20 cellular contexts compared by ENCODE assay signal in the genomic region with DNA sequence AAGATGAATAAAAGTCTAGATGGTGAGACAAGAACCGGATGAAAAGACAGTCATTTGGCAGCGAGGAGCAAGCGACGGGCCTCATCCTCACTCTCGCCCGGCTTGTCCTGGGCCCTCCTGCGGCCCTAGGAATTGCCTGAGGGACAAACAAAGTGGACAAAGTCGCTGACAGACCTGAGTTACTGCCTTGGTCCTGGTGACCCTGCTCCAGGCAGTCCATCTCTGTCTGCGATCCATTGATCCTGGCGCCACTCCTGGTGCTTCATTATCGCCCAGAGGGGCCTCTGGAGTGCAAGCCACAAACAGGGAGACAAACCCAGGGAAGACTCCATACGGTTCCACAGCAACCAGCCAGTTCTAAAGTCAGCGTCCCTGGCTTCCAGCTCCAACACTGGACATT.
"Had no signal": no experiment of that assay in that cellular context is flagged by ENCODE, and none has a peak within 500 bp of the region (broad histone marks: within the 10 kb centered on the region; RNA-seq: fewer than 3 reads in every experiment).

No MANE protein-coding gene starts in this region.

- H3K36me3 ChIP-seq: heart left ventricle, right atrium auricular region, suprapubic skin, thyroid gland, upper lobe of left lung, uterus had no signal

- DNase-seq: cortex of kidney; dorsolateral prefrontal cortex; effector CD8-positive, alpha-beta T cell; heart left ventricle; hippocampal formation; kidney glomerular epithelial cell; mucosa of descending colon; natural killer cell; small intestine; stimulated activated CD4-positive, alpha-beta T cell treated with anti-CD3 and anti-CD28 coated beads, Interleukin-12 subunit alpha, Interleukin-12 subunit beta, amount 100 ng/mL, for 4 hours; stimulated activated naive CD4-positive, alpha-beta T cell treated with Interleukin-2 at 50 U/mL for 16 hours; thyroid gland; uterus had no signal

- ATAC-seq: esophagus mucosa, heart left ventricle, left lobe of liver, mucosa of descending colon, natural killer cell had no signal

- FAIRE-seq: endometrium, frontal cortex, small intestine had no signal

- H3K9me3 Mint-ChIP-seq: natural killer cell had no signal

- H3K27me3 ChIP-seq: dorsolateral prefrontal cortex, right atrium auricular region, suprapubic skin, thyroid gland, upper lobe of left lung, uterus had no signal

- H3K4me1 ChIP-seq: upper lobe of left lung, uterus had no signal

- H3K4me3 ChIP-seq: dorsolateral prefrontal cortex, heart left ventricle, mucosa of descending colon, right atrium auricular region, suprapubic skin, thyroid gland, upper lobe of left lung, uterus had no signal

- H3K4me1 Mint-ChIP-seq: natural killer cell had no signal

- H3K27ac ChIP-seq: dorsolateral prefrontal cortex, heart left ventricle, right atrium auricular region, suprapubic skin, thyroid gland, upper lobe of left lung, uterus had no signal

- H3K36me3 Mint-ChIP-seq: natural killer cell had no signal

- H3K9me3 ChIP-seq: heart left ventricle, mucosa of descending colon, right atrium auricular region, suprapubic skin, thyroid gland, upper lobe of left lung, uterus had no signal

- H3K4me3 Mint-ChIP-seq: natural killer cell had no signal

- H3K27ac Mint-ChIP-seq: natural killer cell had no signal
